ENCODE assay signal across 28 cellular contexts in the genomic region with DNA sequence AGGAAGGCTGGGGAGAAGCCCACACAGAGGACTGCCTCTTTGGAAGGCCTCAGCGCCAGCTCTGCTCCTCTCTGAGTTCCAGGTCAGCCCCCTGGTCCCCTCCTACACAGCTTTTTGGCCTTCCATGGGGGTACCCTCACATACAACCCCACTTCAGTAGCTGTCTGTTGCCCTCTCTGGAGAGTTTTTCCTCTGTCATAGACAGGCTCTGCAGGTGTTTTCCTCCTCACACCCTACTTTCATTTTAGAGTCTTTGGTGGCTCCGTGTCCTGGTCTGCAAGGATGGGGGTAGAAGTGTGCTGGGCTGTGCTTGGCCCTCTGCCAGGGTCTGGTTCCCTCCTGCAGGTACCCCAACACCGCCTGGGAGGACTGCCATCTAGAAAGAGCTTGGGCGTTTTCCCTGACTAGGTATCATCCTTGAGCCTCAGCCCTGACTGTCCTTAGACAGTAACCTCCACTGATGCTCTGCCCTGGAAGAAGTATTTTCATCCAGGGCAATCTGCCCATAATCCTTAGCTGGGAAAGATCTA. TPM values are rescaled to one million over a fixed set of nuclear protein-coding genes. Genes with fewer than 3 reads are reported as not detected.
"Had no signal": no experiment of that assay in that cellular context is flagged by ENCODE, and none has a peak within 500 bp of the region (broad histone marks: within the 10 kb centered on the region; RNA-seq: fewer than 3 reads in every experiment).

No MANE protein-coding gene starts in this region.

- H3K27ac ChIP-seq: brain microvascular endothelial cell, cardiac muscle cell, Peyer's patch, RWPE1, SJCRH30 had no signal

- H3K4me1 ChIP-seq: SJCRH30 had no signal

- DNase-seq: activated B cell treated with CpG ODN at 0.5 μM for 24 hours; activated CD4-positive, alpha-beta memory T cell treated with anti-CD3 and anti-CD28 coated beads, Interleukin-2, amount 10 ng/mL, durations not matched to agents 7 days and 5 days; activated CD4-positive, alpha-beta T cell treated with anti-CD3 and anti-CD28 coated beads, Interleukin-2, amount 50 U/mL, for 1 hour; activated gamma-delta T cell treated with Interleukin-2 at 50 U/mL for 16 hours; activated naive CD4-positive, alpha-beta T cell treated with anti-CD3 and anti-CD28 coated beads, Interleukin-2, amount 10 ng/mL, durations not matched to agents 7 days and 5 days; activated naive CD8-positive, alpha-beta T cell treated with anti-CD3 and anti-CD28 coated beads for 36 hours; activated T-cell treated with anti-CD3 and anti-CD28 coated beads for 4 hours; activated T-cell treated with anti-CD3 and anti-CD28 coated beads, Interleukin-2, amount 50 U/mL, for 48 hours; brain microvascular endothelial cell; Kasumi-1; KBM-7; NCI-H1105 treated with DMSO at 0.1 percent for 48 hours; NCI-H1436 treated with DMSO at 0.1 percent for 48 hours; NCI-H187; NCI-H2081; NCI-H510A treated with DMSO at 0.1 percent for 48 hours; NCI-H69; NK-92 treated with Interleukin-12 subunit alpha and Interleukin-12 subunit beta, amount 100 ng/mL, for 24 hours; Peyer's patch; Right ventricle myocardium superior; SJCRH30; SW 1271 had no signal

- H3K36me3 ChIP-seq: brain microvascular endothelial cell, cardiac muscle cell, Peyer's patch, SJCRH30 had no signal

- ATAC-seq: SK-N-SH treated with all-trans-retinoic acid at 6 μM for 48 hours had no signal

- H3K4me3 Mint-ChIP-seq: activated CD4-positive, alpha-beta memory T cell treated with anti-CD3 and anti-CD28 coated beads, Interleukin-2, amount 10 ng/mL, durations not matched to agents 7 days and 5 days; activated naive CD8-positive, alpha-beta T cell treated with anti-CD3 and anti-CD28 coated beads for 36 hours had no signal

- H3K9me3 ChIP-seq: Peyer's patch, SJCRH30 had no signal

- H3K27me3 ChIP-seq: Peyer's patch, SJCRH30 had no signal

- H3K4me3 ChIP-seq: cardiac muscle cell, Peyer's patch, SJCRH30 had no signal

- H3K9me3 Mint-ChIP-seq: activated B cell treated with CpG ODN at 0.5 μM for 24 hours; activated CD4-positive, alpha-beta memory T cell treated with anti-CD3 and anti-CD28 coated beads, Interleukin-2, amount 10 ng/mL, durations not matched to agents 7 days and 5 days; activated naive CD4-positive, alpha-beta T cell treated with anti-CD3 and anti-CD28 coated beads, Interleukin-2, amount 10 ng/mL, durations not matched to agents 7 days and 5 days; activated naive CD8-positive, alpha-beta T cell treated with anti-CD3 and anti-CD28 coated beads for 36 hours; activated T-helper 2 cell treated with anti-CD3 and anti-CD28 coated beads, Interferon-gamma antibody, Interleukin-2, Interleukin-4, amounts not matched to agents 10 μg/mL and 5 μg/mL and 100 μg/mL, durations not matched to agents 14 hours and 24 hours and 36 hours had no signal

- H3K27ac Mint-ChIP-seq: activated CD4-positive, alpha-beta memory T cell treated with anti-CD3 and anti-CD28 coated beads, Interleukin-2, amount 10 ng/mL, durations not matched to agents 7 days and 5 days; activated naive CD4-positive, alpha-beta T cell treated with anti-CD3 and anti-CD28 coated beads, Interleukin-2, amount 10 ng/mL, durations not matched to agents 7 days and 5 days; activated naive CD8-positive, alpha-beta T cell treated with anti-CD3 and anti-CD28 coated beads for 36 hours; activated T-helper 2 cell treated with anti-CD3 and anti-CD28 coated beads, Interferon-gamma antibody, Interleukin-2, Interleukin-4, amounts not matched to agents 10 μg/mL and 5 μg/mL and 100 μg/mL, durations not matched to agents 14 hours and 24 hours and 36 hours had no signal

RNA-seq across cellular contexts. Expression of gene ZDHHC22, which starts 15.1 kb away (rescaled TPM):
- total RNA-seq: activated B cell treated with CpG ODN at 0.5 μM for 24 hours; activated CD4-positive, alpha-beta memory T cell treated with anti-CD3 and anti-CD28 coated beads, Interleukin-2, amount 10 ng/mL, durations not matched to agents 7 days and 5 days; activated CD8-positive, alpha-beta memory T cell treated with anti-CD3 and anti-CD28 coated beads for 36 hours; activated naive CD8-positive, alpha-beta T cell treated with anti-CD3 and anti-CD28 coated beads for 36 hours; activated T-helper 2 cell treated with anti-CD3 and anti-CD28 coated beads, Interferon-gamma antibody, Interleukin-2, Interleukin-4, amounts not matched to agents 10 μg/mL and 5 μg/mL and 100 μg/mL, durations not matched to agents 14 hours and 24 hours and 36 hours; Right ventricle myocardium superior; T-helper 1 cell treated with Interleukin-12 subunit alpha and Interleukin-12 subunit beta and Interleukin-4 antibody, amounts not matched to agents 30 ng/mL and 1 ng/mL, for 36 hours had no signal
- polyA plus RNA-seq: cardiac muscle cell had no signal
